10 cellular contexts compared by ENCODE assay signal in the genomic region with DNA sequence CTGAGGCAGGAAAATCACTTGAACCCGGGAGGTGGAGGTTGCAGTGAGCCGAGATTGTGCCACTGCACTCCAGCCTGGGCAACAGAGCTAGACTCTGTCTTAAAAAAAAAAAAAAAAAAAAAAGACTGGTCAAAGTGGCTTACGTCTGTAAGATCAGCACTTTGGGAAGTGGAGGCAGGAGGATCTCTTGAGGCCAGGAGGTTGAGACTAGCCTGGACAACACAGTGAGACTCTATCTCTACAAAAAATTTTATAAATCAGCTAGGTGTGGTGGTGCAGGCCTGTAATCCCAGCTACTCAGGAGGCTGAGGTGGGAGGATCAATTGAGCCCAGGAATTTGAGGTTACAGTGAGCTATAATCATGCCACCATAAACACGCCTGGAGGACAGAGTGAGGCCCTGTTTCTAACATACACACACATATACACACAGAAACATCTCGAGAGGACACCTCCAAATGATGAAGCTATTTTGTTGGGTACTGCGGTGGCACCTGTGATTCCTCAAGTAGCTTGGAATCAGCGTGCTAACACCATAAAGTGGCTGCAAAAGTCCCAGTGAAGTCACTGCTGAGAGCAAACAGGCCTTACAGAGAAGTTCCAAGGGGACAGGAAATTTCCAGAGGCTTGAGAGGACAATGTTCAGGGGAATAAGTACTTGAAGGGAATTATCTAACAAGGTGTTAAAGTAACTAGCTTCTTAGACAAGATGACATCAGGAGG. TPM values are rescaled to one million over a fixed set of nuclear protein-coding genes. Genes with fewer than 3 reads are reported as not detected.
DNase-seq lines count a peak whose midpoint lies in the region; ATAC-seq and TF ChIP-seq lines count a peak whose summit lies in the region.
"Had no signal": no experiment of that assay in that cellular context is flagged by ENCODE, and none has a peak within 500 bp of the region (broad histone marks: within the 10 kb centered on the region; RNA-seq: fewer than 3 reads in every experiment).

No MANE protein-coding gene starts in this region.

- peak overlapping the region; percentile 78 to 88 for H3K4me3 Mint-ChIP-seq in CD14-positive monocyte
- H3K4me3 Mint-ChIP-seq in neural crest cell: peak overlapping the region; percentile 95

- H3K27ac Mint-ChIP-seq in CD14-positive monocyte (peak overlapping the region; percentile 74 to 92 (median 86)), neural crest cell (ENCODE audit: unreplicated experiment) (peak overlapping the region; percentile 57)

- no peak for ATAC-seq in HG03521 (IDR thresholded peaks at IDR 0.05; ENCODE audit: unreplicated experiment)
- no peak for ATAC-seq in HG03175 (IDR thresholded peaks at IDR 0.05; ENCODE audit: unreplicated experiment)

- peaks cover 0 to 3% (median 0%) of the 10 kb centered on the region in 7 donors for H3K9me3 Mint-ChIP-seq in CD14-positive monocyte
- H3K9me3 Mint-ChIP-seq in neural crest cell: no peaks in the 10 kb centered on the region

- peaks cover 0 to 7% (median 0%) of the 10 kb centered on the region in 3 donors for H3K27me3 Mint-ChIP-seq in CD14-positive monocyte (ENCODE audit: low read depth in 3 of 3)
- peaks cover 34% of the 10 kb centered on the region for H3K27me3 Mint-ChIP-seq in neural crest cell (ENCODE audit: low read depth)

- intact Hi-C loops in CD14-positive monocyte (cut with micrococcal nuclease): loop anchor here in 1 of 2 donors (5.0 kb wide), 1 partner anchor 115 kb away; a partner anchor contains a TSS

- H3K4me3 ChIP-seq in MG63 (peak overlapping the region; percentile 95), coronary artery (peak overlapping the region; percentile 80)

- H3K36me3 Mint-ChIP-seq in CD14-positive monocyte (peaks cover 24 to 52% of the 10 kb centered on the region in 2 donors), neural crest cell (ENCODE audit: low read depth) (peaks cover 16% of the 10 kb centered on the region)

- TF ChIP-seq CTCF in CD14-positive monocyte (IDR thresholded peaks at IDR 0.05) (no peak), coronary artery (IDR thresholded peaks at IDR 0.05) (no peak), neural crest cell (conservative IDR thresholded peaks at IDR 0.05) (no peak)

- H3K9me3 ChIP-seq in MG63: no peaks in the 10 kb centered on the region

- H3K36me3 ChIP-seq in MG63: peaks cover 36% of the 10 kb centered on the region

- DNase-seq in CD14-positive monocyte (ENCODE audit: low spot score): no peak
- DNase-seq in MG63: no peak
- no peak for DNase-seq in coronary artery (ENCODE audit: low spot score)
- no peak for DNase-seq in neural crest cell (ENCODE audit: low read depth, low spot score)
- no peak for DNase-seq in pons (ENCODE audit: low spot score)
- no peak for DNase-seq in kidney tubule cell (ENCODE audit: low spot score)
- DNase-seq: stimulated activated CD4-positive, alpha-beta T cell treated with anti-CD3 and anti-CD28 coated beads, Interleukin-12 subunit alpha, Interleukin-12 subunit beta, amount 100 ng/mL, for 4 hours; T-helper 9 cell had no signal

- H3K27me3 ChIP-seq in MG63: no peaks in the 10 kb centered on the region

- peak overlapping the region; percentile 78 to 93 for H3K27ac ChIP-seq in coronary artery

- H3K4me1 Mint-ChIP-seq in CD14-positive monocyte: peaks cover 61% of the 10 kb centered on the region
- H3K4me1 Mint-ChIP-seq in neural crest cell: peaks cover 49% of the 10 kb centered on the region

RNA-seq across cellular contexts. Expression of a gene that starts 1.4 kb away (rescaled TPM):
- polyA plus RNA-seq in CD14-positive monocyte: 100 to 1,000 TPM; 175 to 235 TPM
- total RNA-seq in MG63 (2014; rRNA removed; shearing (Covaris generic); ENCODE audit: low replicate concordance): 37.8 and 61.4 TPM in 2 replicates
- total RNA-seq in neural crest cell: 88.4 and 91.9 TPM in 2 replicates

RNA-seq across cellular contexts. Expression of a gene that starts 52.7 kb away (rescaled TPM):
- polyA plus RNA-seq in CD14-positive monocyte: 10 to 100 TPM in 1 of 2 donors, 1 to 10 TPM in 1; 4.4 to 13.3 TPM
- 9.6 and 11.1 TPM in 2 replicates for total RNA-seq in MG63 (2014; rRNA removed; shearing (Covaris generic); ENCODE audit: low replicate concordance)
- 47.8 and 48.9 TPM in 2 replicates for total RNA-seq in neural crest cell
